22 cellular contexts compared by ENCODE assay signal in genomic region chr1:11253226-11253625, GRCh38. TPM values are rescaled to one million over a fixed set of nuclear protein-coding genes. Genes with fewer than 3 reads are reported as not detected.
A peak's percentile ranks its signal among the peaks of the same experiment; 100 is the strongest.
DNase-seq lines count a peak whose midpoint lies in the region; ATAC-seq and TF ChIP-seq lines count a peak whose summit lies in the region.
"Had no signal": no experiment of that assay in that cellular context is flagged by ENCODE, and none has a peak within 500 bp of the region (broad histone marks: within the 10 kb centered on the region; RNA-seq: fewer than 3 reads in every experiment).

No MANE protein-coding gene starts in this region.

- peaks cover 5 to 14% of the 10 kb centered on the region in 2 donors for H3K36me3 ChIP-seq in prostate gland

- intact Hi-C loops in prostate gland (cut with DNase I) (no loop called here), Right ventricle myocardium superior (cut with DNase I) (no loop called here)

- no peak for TF ChIP-seq POLR2A in prostate gland (IDR thresholded peaks at IDR 0.05)

- no peaks in the 10 kb centered on the region for H3K27me3 Mint-ChIP-seq in activated naive CD8-positive, alpha-beta T cell treated with anti-CD3 and anti-CD28 coated beads, Interleukin-2, amount 50 U/mL, for 24 hours
- H3K27me3 Mint-ChIP-seq in activated naive CD8-positive, alpha-beta T cell treated with anti-CD3 and anti-CD28 coated beads for 36 hours: no peaks in the 10 kb centered on the region
- peaks cover 4% of the 10 kb centered on the region for H3K27me3 Mint-ChIP-seq in glutamatergic neuron (ENCODE audit: unreplicated experiment)
- H3K27me3 Mint-ChIP-seq: B cell had no signal

- no peaks in the 10 kb centered on the region for H3K27me3 ChIP-seq in prostate gland (replicated peaks; ENCODE audit: insufficient read depth)
- H3K27me3 ChIP-seq: BLaER1 treated with 17β-estradiol and CSF1 and Interleukin-3, amounts not matched to agents 10 nM and 100 nM had no signal

- no peaks in the 10 kb centered on the region for H3K9me3 Mint-ChIP-seq in activated naive CD8-positive, alpha-beta T cell treated with anti-CD3 and anti-CD28 coated beads, Interleukin-2, amount 50 U/mL, for 24 hours
- no peaks in the 10 kb centered on the region for H3K9me3 Mint-ChIP-seq in activated naive CD8-positive, alpha-beta T cell treated with anti-CD3 and anti-CD28 coated beads for 36 hours
- peaks cover 5% of the 10 kb centered on the region for H3K9me3 Mint-ChIP-seq in glutamatergic neuron (ENCODE audit: unreplicated experiment)
- H3K9me3 Mint-ChIP-seq: CD8-positive, alpha-beta memory T cell; HFFc6 had no signal

- H3K27ac ChIP-seq in prostate gland: peak overlapping the region; percentile 36 to 55
- H3K27ac ChIP-seq: BLaER1 treated with 17β-estradiol and CSF1 and Interleukin-3, amounts not matched to agents 10 nM and 100 nM; HL-60 had no signal

- no peak overlapping the region for H3K4me3 ChIP-seq in LNCaP clone FGC (ENCODE audit: low read depth, low read length)
- H3K4me3 ChIP-seq in prostate gland: no peak overlapping the region
- H3K4me3 ChIP-seq: BLaER1 treated with 17β-estradiol and CSF1 and Interleukin-3, amounts not matched to agents 10 nM and 100 nM; GM12878; GM23338 had no signal

- 64% methylated on average over 8 of the region's 8 CpGs for WGBS in prostate gland

- no peaks in the 10 kb centered on the region for H3K4me1 Mint-ChIP-seq in activated naive CD8-positive, alpha-beta T cell treated with anti-CD3 and anti-CD28 coated beads, Interleukin-2, amount 50 U/mL, for 24 hours
- H3K4me1 Mint-ChIP-seq in activated naive CD8-positive, alpha-beta T cell treated with anti-CD3 and anti-CD28 coated beads for 36 hours: no peaks in the 10 kb centered on the region
- peaks cover 2% of the 10 kb centered on the region for H3K4me1 Mint-ChIP-seq in glutamatergic neuron (ENCODE audit: low read depth, unreplicated experiment)
- H3K4me1 Mint-ChIP-seq: B cell, GM23338 had no signal

- TF ChIP-seq CTCF in LNCaP clone FGC (IDR thresholded peaks at IDR 0.05; ENCODE audit: control insufficient read depth, extremely low read depth, insufficient read depth): no peak
- TF ChIP-seq CTCF in glutamatergic neuron (IDR thresholded peaks at IDR 0.05; ENCODE audit: partially characterized antibody, unreplicated experiment): no peak
- no peak for TF ChIP-seq CTCF in prostate gland (IDR thresholded peaks at IDR 0.05)

- ATAC-seq in activated naive CD8-positive, alpha-beta T cell treated with anti-CD3 and anti-CD28 coated beads, Interleukin-2, amount 50 U/mL, for 24 hours: no peak
- ATAC-seq in Right ventricle myocardium superior (ENCODE audit: poor library complexity): no peak
- ATAC-seq: GM12878, GM23338 had no signal

- no peak overlapping the region for H3K4me3 Mint-ChIP-seq in activated naive CD8-positive, alpha-beta T cell treated with anti-CD3 and anti-CD28 coated beads, Interleukin-2, amount 50 U/mL, for 24 hours
- no peak overlapping the region for H3K4me3 Mint-ChIP-seq in activated naive CD8-positive, alpha-beta T cell treated with anti-CD3 and anti-CD28 coated beads for 36 hours
- H3K4me3 Mint-ChIP-seq in glutamatergic neuron (ENCODE audit: unreplicated experiment): peak overlapping the region; percentile 50
- H3K4me3 Mint-ChIP-seq: B cell; CD8-positive, alpha-beta memory T cell; GM23338; HFFc6 had no signal

- peaks cover 56% of the 10 kb centered on the region for H3K36me3 Mint-ChIP-seq in activated naive CD8-positive, alpha-beta T cell treated with anti-CD3 and anti-CD28 coated beads, Interleukin-2, amount 50 U/mL, for 24 hours (ENCODE audit: low read depth)
- peaks cover 22% of the 10 kb centered on the region for H3K36me3 Mint-ChIP-seq in activated naive CD8-positive, alpha-beta T cell treated with anti-CD3 and anti-CD28 coated beads for 36 hours
- peaks cover 26% of the 10 kb centered on the region for H3K36me3 Mint-ChIP-seq in glutamatergic neuron (ENCODE audit: unreplicated experiment)

- no peaks in the 10 kb centered on the region for H3K9me3 ChIP-seq in prostate gland

- no peak for DNase-seq in activated naive CD8-positive, alpha-beta T cell treated with anti-CD3 and anti-CD28 coated beads, Interleukin-2, amount 50 U/mL, for 24 hours
- DNase-seq in activated naive CD8-positive, alpha-beta T cell treated with anti-CD3 and anti-CD28 coated beads for 36 hours: no peak
- DNase-seq in LNCaP clone FGC (ENCODE audit: low read depth): peak; percentile 64
- no peak for DNase-seq in glutamatergic neuron
- DNase-seq in prostate gland (ENCODE audit: low spot score): no peak
- no peak for DNase-seq in Right ventricle myocardium superior
- DNase-seq in putamen (ENCODE audit: low spot score): no peak
- DNase-seq in activated CD4-positive, alpha-beta T cell treated with anti-CD3 and anti-CD28 coated beads, Interleukin-2, amount 50 U/mL, for 4 hours: no peak
- DNase-seq: CD8-positive, alpha-beta memory T cell; COR-L47; DMS 273 treated with DMSO at 0.1 percent for 48 hours; DMS53; DND-41; EL; HCEC 1CT; HFFc6; IMR-90 had no signal

- H3K4me1 ChIP-seq in prostate gland (replicated peaks): no peaks in the 10 kb centered on the region
- H3K4me1 ChIP-seq: BLaER1 treated with 17β-estradiol and CSF1 and Interleukin-3, amounts not matched to agents 10 nM and 100 nM had no signal

- peak overlapping the region; percentile 6 for H3K27ac Mint-ChIP-seq in activated naive CD8-positive, alpha-beta T cell treated with anti-CD3 and anti-CD28 coated beads, Interleukin-2, amount 50 U/mL, for 24 hours
- no peak overlapping the region for H3K27ac Mint-ChIP-seq in activated naive CD8-positive, alpha-beta T cell treated with anti-CD3 and anti-CD28 coated beads for 36 hours
- H3K27ac Mint-ChIP-seq in glutamatergic neuron (ENCODE audit: unreplicated experiment): peak overlapping the region; percentile 12
- H3K27ac Mint-ChIP-seq: B cell, GM23338, HFFc6 had no signal

RNA-seq across cellular contexts. Expression of gene MTOR, which starts 9.1 kb away (rescaled TPM):
- total RNA-seq in activated naive CD8-positive, alpha-beta T cell treated with anti-CD3 and anti-CD28 coated beads for 36 hours: 10 to 100 TPM; 43.0 to 45.2 TPM
- 82.4 TPM for total RNA-seq in glutamatergic neuron (ENCODE audit: unreplicated experiment)
- total RNA-seq in prostate gland: 10 to 100 TPM; 34.7 to 56.1 TPM
- total RNA-seq in Right ventricle myocardium superior: 26.9 TPM

RNA-seq across cellular contexts. Expression of gene UBIAD1, which starts 19.8 kb away (rescaled TPM):
- total RNA-seq in activated naive CD8-positive, alpha-beta T cell treated with anti-CD3 and anti-CD28 coated beads for 36 hours: 10 to 100 TPM; 39.1 to 41.4 TPM
- total RNA-seq in glutamatergic neuron (ENCODE audit: unreplicated experiment) (22.7 TPM), prostate gland (10 to 100 TPM; 22.7 to 23.2 TPM), Right ventricle myocardium superior (10.1 TPM)
